Comparison of ENCODE assay signal across 1 cellular context in the genomic region with DNA sequence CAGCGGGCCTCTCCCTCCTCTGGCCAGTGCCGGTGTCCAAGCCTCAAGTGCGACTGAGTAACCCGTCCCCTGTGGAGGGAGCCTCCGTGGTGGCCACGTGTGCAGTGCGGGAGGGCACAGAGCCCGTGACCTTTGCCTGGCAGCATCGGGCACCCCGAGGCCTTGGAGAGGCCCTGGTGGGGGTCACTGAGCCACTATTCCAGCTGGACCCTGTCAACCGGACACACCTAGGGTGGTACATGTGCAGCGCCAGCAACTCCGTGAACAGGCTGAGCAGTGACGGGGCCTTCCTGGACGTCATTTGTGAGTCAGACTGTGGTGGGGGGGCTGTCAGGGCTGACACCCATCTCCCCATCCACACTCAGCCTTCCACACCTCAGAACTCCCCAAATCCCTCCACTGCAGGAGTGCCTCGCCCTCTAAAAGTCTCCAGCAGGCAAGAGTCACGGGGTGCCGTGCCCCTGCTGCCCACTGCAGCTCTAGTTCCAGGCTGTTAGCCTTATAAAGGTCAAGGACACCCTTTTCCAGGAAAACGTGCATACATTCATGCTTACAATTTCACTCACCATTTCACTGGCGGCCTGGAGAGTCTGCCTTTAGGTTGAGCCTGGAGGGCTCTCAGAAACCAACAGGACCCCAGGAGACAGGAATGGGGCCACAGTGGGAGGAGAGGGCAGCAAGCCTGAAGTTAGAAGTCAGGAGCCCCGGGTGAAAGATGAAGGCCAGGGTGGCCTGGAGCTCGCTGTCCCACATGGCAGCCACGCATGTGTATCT.
TF ChIP-seq lines count a peak whose summit lies in the region.

No MANE protein-coding gene starts in this region.

TF ChIP-seq in SK-N-SH, 30 proteins besides CTCF, POLR2A, EP300 and RAD21:
- TF ChIP-seq, protein P1, sequence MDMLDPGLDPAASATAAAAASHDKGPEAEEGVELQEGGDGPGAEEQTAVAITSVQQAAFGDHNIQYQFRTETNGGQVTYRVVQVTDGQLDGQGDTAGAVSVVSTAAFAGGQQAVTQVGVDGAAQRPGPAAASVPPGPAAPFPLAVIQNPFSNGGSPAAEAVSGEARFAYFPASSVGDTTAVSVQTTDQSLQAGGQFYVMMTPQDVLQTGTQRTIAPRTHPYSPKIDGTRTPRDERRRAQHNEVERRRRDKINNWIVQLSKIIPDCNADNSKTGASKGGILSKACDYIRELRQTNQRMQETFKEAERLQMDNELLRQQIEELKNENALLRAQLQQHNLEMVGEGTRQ (IDR thresholded peaks at IDR 0.05; ENCODE audit: borderline replicate concordance, low read depth, low read length) = no peak
- TF ChIP-seq FOSL2 (IDR thresholded peaks at IDR 0.05; ENCODE audit: borderline replicate concordance, low read depth) (no peak), GATA2 (CRISPR knock-in tag; IDR thresholded peaks at IDR 0.05) (no peak), CHD2 (IDR thresholded peaks at IDR 0.05; ENCODE audit: low read length, partially characterized antibody) (no peak), FOXJ3 (CRISPR knock-in tag; IDR thresholded peaks at IDR 0.05) (no peak), RFX5 (IDR thresholded peaks at IDR 0.05; ENCODE audit: low read length) (no peak), TAF1 (IDR thresholded peaks at IDR 0.05; ENCODE audit: borderline replicate concordance, low read depth, low read length) (no peak), SIN3A (IDR thresholded peaks at IDR 0.05; ENCODE audit: borderline replicate concordance, low read depth, low read length) (no peak), JUND (IDR thresholded peaks at IDR 0.05) (no peak), YY1 (IDR thresholded peaks at IDR 0.05; ENCODE audit: low read depth) (no peak), TEAD4 (IDR thresholded peaks at IDR 0.05; ENCODE audit: borderline replicate concordance, insufficient read depth) (no peak), GABPA (IDR thresholded peaks at IDR 0.05; ENCODE audit: low read depth) (no peak), RXRA (IDR thresholded peaks at IDR 0.05; ENCODE audit: borderline replicate concordance, low read depth) (no peak)
- TF ChIP-seq, protein P2, sequence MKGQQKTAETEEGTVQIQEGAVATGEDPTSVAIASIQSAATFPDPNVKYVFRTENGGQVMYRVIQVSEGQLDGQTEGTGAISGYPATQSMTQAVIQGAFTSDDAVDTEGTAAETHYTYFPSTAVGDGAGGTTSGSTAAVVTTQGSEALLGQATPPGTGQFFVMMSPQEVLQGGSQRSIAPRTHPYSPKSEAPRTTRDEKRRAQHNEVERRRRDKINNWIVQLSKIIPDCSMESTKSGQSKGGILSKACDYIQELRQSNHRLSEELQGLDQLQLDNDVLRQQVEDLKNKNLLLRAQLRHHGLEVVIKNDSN (IDR thresholded peaks at IDR 0.05; ENCODE audit: borderline replicate concordance, low read depth) = no peak
- TF ChIP-seq, protein P3, sequence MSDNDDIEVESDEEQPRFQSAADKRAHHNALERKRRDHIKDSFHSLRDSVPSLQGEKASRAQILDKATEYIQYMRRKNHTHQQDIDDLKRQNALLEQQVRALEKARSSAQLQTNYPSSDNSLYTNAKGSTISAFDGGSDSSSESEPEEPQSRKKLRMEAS (IDR thresholded peaks at IDR 0.05; ENCODE audit: low read depth) = no peak
- TF ChIP-seq, protein P4, sequence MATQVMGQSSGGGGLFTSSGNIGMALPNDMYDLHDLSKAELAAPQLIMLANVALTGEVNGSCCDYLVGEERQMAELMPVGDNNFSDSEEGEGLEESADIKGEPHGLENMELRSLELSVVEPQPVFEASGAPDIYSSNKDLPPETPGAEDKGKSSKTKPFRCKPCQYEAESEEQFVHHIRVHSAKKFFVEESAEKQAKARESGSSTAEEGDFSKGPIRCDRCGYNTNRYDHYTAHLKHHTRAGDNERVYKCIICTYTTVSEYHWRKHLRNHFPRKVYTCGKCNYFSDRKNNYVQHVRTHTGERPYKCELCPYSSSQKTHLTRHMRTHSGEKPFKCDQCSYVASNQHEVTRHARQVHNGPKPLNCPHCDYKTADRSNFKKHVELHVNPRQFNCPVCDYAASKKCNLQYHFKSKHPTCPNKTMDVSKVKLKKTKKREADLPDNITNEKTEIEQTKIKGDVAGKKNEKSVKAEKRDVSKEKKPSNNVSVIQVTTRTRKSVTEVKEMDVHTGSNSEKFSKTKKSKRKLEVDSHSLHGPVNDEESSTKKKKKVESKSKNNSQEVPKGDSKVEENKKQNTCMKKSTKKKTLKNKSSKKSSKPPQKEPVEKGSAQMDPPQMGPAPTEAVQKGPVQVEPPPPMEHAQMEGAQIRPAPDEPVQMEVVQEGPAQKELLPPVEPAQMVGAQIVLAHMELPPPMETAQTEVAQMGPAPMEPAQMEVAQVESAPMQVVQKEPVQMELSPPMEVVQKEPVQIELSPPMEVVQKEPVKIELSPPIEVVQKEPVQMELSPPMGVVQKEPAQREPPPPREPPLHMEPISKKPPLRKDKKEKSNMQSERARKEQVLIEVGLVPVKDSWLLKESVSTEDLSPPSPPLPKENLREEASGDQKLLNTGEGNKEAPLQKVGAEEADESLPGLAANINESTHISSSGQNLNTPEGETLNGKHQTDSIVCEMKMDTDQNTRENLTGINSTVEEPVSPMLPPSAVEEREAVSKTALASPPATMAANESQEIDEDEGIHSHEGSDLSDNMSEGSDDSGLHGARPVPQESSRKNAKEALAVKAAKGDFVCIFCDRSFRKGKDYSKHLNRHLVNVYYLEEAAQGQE (IDR thresholded peaks at IDR 0.05; ENCODE audit: low read depth, low read length) = no peak
- TF ChIP-seq, protein P5, sequence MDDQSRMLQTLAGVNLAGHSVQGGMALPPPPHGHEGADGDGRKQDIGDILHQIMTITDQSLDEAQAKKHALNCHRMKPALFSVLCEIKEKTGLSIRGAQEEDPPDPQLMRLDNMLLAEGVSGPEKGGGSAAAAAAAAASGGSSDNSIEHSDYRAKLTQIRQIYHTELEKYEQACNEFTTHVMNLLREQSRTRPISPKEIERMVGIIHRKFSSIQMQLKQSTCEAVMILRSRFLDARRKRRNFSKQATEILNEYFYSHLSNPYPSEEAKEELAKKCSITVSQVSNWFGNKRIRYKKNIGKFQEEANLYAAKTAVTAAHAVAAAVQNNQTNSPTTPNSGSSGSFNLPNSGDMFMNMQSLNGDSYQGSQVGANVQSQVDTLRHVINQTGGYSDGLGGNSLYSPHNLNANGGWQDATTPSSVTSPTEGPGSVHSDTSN (IDR thresholded peaks at IDR 0.05) = no peak
